In genomic region chr17:60713619-60714018, GRCh38 we compare ENCODE assay signal across 23 cellular contexts. TPM values are rescaled to one million over a fixed set of nuclear protein-coding genes. Genes with fewer than 3 reads are reported as not detected.
DNase-seq lines count a peak whose midpoint lies in the region; FAIRE-seq and TF ChIP-seq lines count a peak whose summit lies in the region.
"Had no signal": no experiment of that assay in that cellular context is flagged by ENCODE, and none has a peak within 500 bp of the region (broad histone marks: within the 10 kb centered on the region; RNA-seq: fewer than 3 reads in every experiment).

No MANE protein-coding gene starts in this region.

- no peak overlapping the region for H3K4me3 Mint-ChIP-seq in activated naive CD4-positive, alpha-beta T cell treated with anti-CD3 and anti-CD28 coated beads for 36 hours
- H3K4me3 Mint-ChIP-seq: B cell; CD4-positive, alpha-beta T cell; CD8-positive, alpha-beta T cell had no signal

- peak; percentile 28 for FAIRE-seq in GM12891 (lab: Jason Lieb, UNC)
- FAIRE-seq: A204.1, D721Med, G401.6, GM12892, GM18507 had no signal

- TF ChIP-seq CTCF in subcutaneous adipose tissue (IDR thresholded peaks at IDR 0.05; ENCODE audit: low read depth): peak; percentile 98
- no peak for TF ChIP-seq CTCF in RWPE1 (conservative IDR thresholded peaks at IDR 0.05; ENCODE audit: low read depth)

- no peak overlapping the region for H3K27ac Mint-ChIP-seq in activated naive CD4-positive, alpha-beta T cell treated with anti-CD3 and anti-CD28 coated beads for 36 hours
- H3K27ac Mint-ChIP-seq: B cell; CD4-positive, alpha-beta T cell; CD8-positive, alpha-beta T cell had no signal

- no peaks in the 10 kb centered on the region for H3K27me3 Mint-ChIP-seq in activated naive CD4-positive, alpha-beta T cell treated with anti-CD3 and anti-CD28 coated beads for 36 hours (ENCODE audit: low read depth)
- H3K27me3 Mint-ChIP-seq: B cell; CD4-positive, alpha-beta T cell had no signal

- no peak for DNase-seq in GM12891 (ENCODE audit: insufficient read length, low spot score)
- DNase-seq in NCI-H526 (lab: John Stamatoyannopoulos, UW): peak; percentile 87 to 90
- DNase-seq in inferior parietal cortex (ENCODE audit: extremely low spot score): no peak
- no peak for DNase-seq in stimulated activated naive CD4-positive, alpha-beta T cell (lab: John Stamatoyannopoulos, UW)
- DNase-seq in RWPE1 (ENCODE audit: low spot score): no peak
- no peak for DNase-seq in activated naive CD4-positive, alpha-beta T cell treated with anti-CD3 and anti-CD28 coated beads for 36 hours
- DNase-seq: 8988T; AML-193; Caco-2; Calu3; CD4-positive, alpha-beta T cell; CD8-positive, alpha-beta T cell; DMS79 treated with DMSO at 0.1 percent for 48 hours; GF-D8 had no signal

- no peak for TF ChIP-seq POLR2A in GM12891 (IDR thresholded peaks at IDR 0.05; ENCODE audit: low read depth, low read length)

- H3K9me3 Mint-ChIP-seq in activated naive CD4-positive, alpha-beta T cell treated with anti-CD3 and anti-CD28 coated beads for 36 hours: no peaks in the 10 kb centered on the region
- H3K9me3 Mint-ChIP-seq: CD4-positive, alpha-beta T cell; CD8-positive, alpha-beta T cell had no signal

- CTCF ChIA-PET in RWPE1 (lab: Yijun Ruan, JAX): no interaction called here
- CTCF ChIA-PET in activated naive CD4-positive, alpha-beta T cell treated with anti-CD3 and anti-CD28 coated beads for 36 hours (lab: Charles Lee): no interaction called here

- POLR2A ChIA-PET in RWPE1 (lab: Yijun Ruan, JAX; ENCODE audit: low non-redundant PET): no interaction called here

- no peaks in the 10 kb centered on the region for H3K4me1 Mint-ChIP-seq in activated naive CD4-positive, alpha-beta T cell treated with anti-CD3 and anti-CD28 coated beads for 36 hours (ENCODE audit: low read depth)
- H3K4me1 Mint-ChIP-seq: B cell had no signal

- H3K36me3 Mint-ChIP-seq in activated naive CD4-positive, alpha-beta T cell treated with anti-CD3 and anti-CD28 coated beads for 36 hours (ENCODE audit: low read depth): peaks cover 5% of the 10 kb centered on the region

- H3K27ac ChIP-seq in RWPE1: no peak overlapping the region
- H3K27ac ChIP-seq: BLaER1 treated with 17β-estradiol and CSF1 and Interleukin-3, amounts not matched to agents 10 nM and 100 nM; C4-2B had no signal

- intact Hi-C loops in activated naive CD4-positive, alpha-beta T cell treated with anti-CD3 and anti-CD28 coated beads for 36 hours (cut with micrococcal nuclease): no loop called here

TF ChIP-seq in GM12891, 5 proteins besides CTCF, POLR2A, EP300 and RAD21:
- TF ChIP-seq SPI1 (IDR thresholded peaks at IDR 0.05; ENCODE audit: low read depth, low read length) (no peak), PAX5 (IDR thresholded peaks at IDR 0.05; ENCODE audit: insufficient read depth, low read length, severe bottlenecking) (no peak), POU2F2 (IDR thresholded peaks at IDR 0.05; ENCODE audit: low read depth, low read length) (no peak), TAF1 (IDR thresholded peaks at IDR 0.05; ENCODE audit: low read depth, low read length) (no peak), POLR2AphosphoS5 (IDR thresholded peaks at IDR 0.05; ENCODE audit: low read depth, low read length) (no peak)

RNA-seq across cellular contexts. Expression of gene BCAS3, which starts 36.0 kb away (rescaled TPM):
- polyA plus RNA-seq in GM12891 (2012; ENCODE audit: low read depth, missing spikeins): 3.5 TPM
- 10 to 100 TPM; 21.7 to 42.2 (median 23.0) TPM for total RNA-seq in subcutaneous adipose tissue
- total RNA-seq in activated naive CD4-positive, alpha-beta T cell treated with anti-CD3 and anti-CD28 coated beads for 36 hours: 1 to 10 TPM; 7.2 to 7.5 TPM

Comparison
In these comparisons a context has a peak if more than half of its experiments do, and no peak if none do; other contexts are left out.
1. DNase-seq: peak in NCI-H526 (2 of 2); none in GM12891 (single experiment), inferior parietal cortex (single experiment), stimulated activated naive CD4-positive, alpha-beta T cell (0 of 6), RWPE1 (single experiment) and activated naive CD4-positive, alpha-beta T cell treated with anti-CD3 and anti-CD28 coated beads for 36 hours (single experiment).